In genomic region chr1:83857108-83857507, GRCh38 we compare ENCODE assay signal across 9 cellular contexts.
DNase-seq lines count a peak whose midpoint lies in the region; ATAC-seq and TF ChIP-seq lines count a peak whose summit lies in the region.
"Had no signal": no experiment of that assay in that cellular context is flagged by ENCODE, and none has a peak within 500 bp of the region (broad histone marks: within the 10 kb centered on the region; RNA-seq: fewer than 3 reads in every experiment).

No MANE protein-coding gene starts in this region.

- no peak overlapping the region for H3K27ac ChIP-seq in fibroblast of lung (ENCODE audit: insufficient read depth, low read length)
- H3K27ac ChIP-seq in thoracic aorta: no peak overlapping the region

- DNase-seq in SKM-1 treated with dmso at 0.1 percent for 144 hours (lab: John Stamatoyannopoulos, UW; ENCODE audit: unreplicated experiment) (peak; percentile 8), SKM-1 (lab: John Stamatoyannopoulos, UW; ENCODE audit: unreplicated experiment) (no peak), NCI-H82 (lab: John Stamatoyannopoulos, UW) (peak; percentile 46), fibroblast of lung (ENCODE audit: low read depth in 2 of 2) (peak; percentile 24 to 81), thoracic aorta (ENCODE audit: low spot score) (no peak)
- DNase-seq: Caco-2 had no signal

- H3K27me3 ChIP-seq in fibroblast of lung (ENCODE audit: control insufficient read depth, insufficient read depth, low read length) (no peaks in the 10 kb centered on the region), thoracic aorta (replicated peaks; ENCODE audit: insufficient read depth) (no peaks in the 10 kb centered on the region)

- ATAC-seq in thoracic aorta (ENCODE audit: insufficient number of reproducible peaks, low FRiP score, low read depth): no peak
- ATAC-seq in GM19023 (IDR thresholded peaks at IDR 0.05; ENCODE audit: unreplicated experiment): no peak
- ATAC-seq in GM21367 (IDR thresholded peaks at IDR 0.05; ENCODE audit: unreplicated experiment): no peak
- no peak for ATAC-seq in HG03342 (IDR thresholded peaks at IDR 0.05; ENCODE audit: unreplicated experiment)

- H3K79me2 ChIP-seq in fibroblast of lung (ENCODE audit: control insufficient read depth, insufficient read depth, low read length): no peaks in the 10 kb centered on the region

- H3K9ac ChIP-seq in fibroblast of lung (ENCODE audit: insufficient read depth, low read length): no peak overlapping the region

- no peaks in the 10 kb centered on the region for H3K36me3 ChIP-seq in fibroblast of lung (ENCODE audit: control insufficient read depth, insufficient read depth, low read length)
- no peaks in the 10 kb centered on the region for H3K36me3 ChIP-seq in thoracic aorta

- no peak overlapping the region for H3K4me3 ChIP-seq in fibroblast of lung (replicated peaks in 1 of 4; ENCODE audit: control extremely low read depth in 1 of 4, insufficient read depth in 1 of 4, low read depth in 3 of 4, low read length in 4 of 4)
- no peak overlapping the region for H3K4me3 ChIP-seq in thoracic aorta

- H3K9me3 ChIP-seq in fibroblast of lung (ENCODE audit: control insufficient read depth, insufficient read depth, low read depth, low read length) (no peaks in the 10 kb centered on the region), thoracic aorta (no peaks in the 10 kb centered on the region)
- H3K9me3 ChIP-seq: Caco-2 had no signal

- peak; percentile 17 to 47 for TF ChIP-seq CTCF in fibroblast of lung (conservative IDR thresholded peaks at IDR 0.05 in 1 of 2, IDR thresholded peaks at IDR 0.05 in 1 of 2; ENCODE audit: low read depth in 1 of 2, low read length in 2 of 2)
- TF ChIP-seq CTCF in thoracic aorta (IDR thresholded peaks at IDR 0.05): peak; percentile 15

- no peak overlapping the region for H3K4me2 ChIP-seq in fibroblast of lung (ENCODE audit: extremely low read depth, insufficient read depth, low read length)

- H2AFZ ChIP-seq in fibroblast of lung (ENCODE audit: low read length): no peak overlapping the region

- H3K4me1 ChIP-seq in fibroblast of lung (ENCODE audit: control insufficient read depth, extremely low read depth, insufficient read depth, low read length): no peaks in the 10 kb centered on the region
- peaks cover 0 to 4% of the 10 kb centered on the region in 2 donors for H3K4me1 ChIP-seq in thoracic aorta (ENCODE audit: control insufficient read depth in 1 of 2, low read depth in 2 of 2)
- H3K4me1 ChIP-seq: Caco-2 had no signal

- H4K20me1 ChIP-seq in fibroblast of lung (ENCODE audit: control insufficient read depth, extremely low read depth, insufficient read depth, low read length): no peaks in the 10 kb centered on the region

Comparison
In these comparisons a context has a peak if more than half of its experiments do, and no peak if none do; other contexts are left out.
1. DNase-seq: peak in SKM-1 treated with dmso at 0.1 percent for 144 hours (single experiment), NCI-H82 (single experiment) and fibroblast of lung (2 of 2); none in SKM-1 (single experiment) and thoracic aorta (single experiment).